ENCODE assay signal across 23 cellular contexts in genomic region chr1:9444532-9444931, GRCh38.
A peak's percentile ranks its signal among the peaks of the same experiment; 100 is the strongest.
DNase-seq lines count a peak whose midpoint lies in the region; ATAC-seq and TF ChIP-seq lines count a peak whose summit lies in the region.
"Had no signal": no experiment of that assay in that cellular context is flagged by ENCODE, and none has a peak within 500 bp of the region (broad histone marks: within the 10 kb centered on the region; RNA-seq: fewer than 3 reads in every experiment).

No MANE protein-coding gene starts in this region.

- ATAC-seq in heart left ventricle = no peak
- ATAC-seq in HG03432 (IDR thresholded peaks at IDR 0.05; ENCODE audit: unreplicated experiment) = no peak
- ATAC-seq: HCT116; natural killer cell treated with Interleukin-12 subunit alpha and Interleukin-12 subunit beta and Interleukin-15 and Interleukin-18, amount 100 ng/mL, for 72 hours had no signal

- 88 to 93% (median 90%) methylated on average over 12 of the region's 12 CpGs for WGBS in heart left ventricle, 4 donors
- WGBS in thyroid gland, 2 donors = 95 to 96% methylated on average over 12 of the region's 12 CpGs

- no peak for TF ChIP-seq POLR2A in heart left ventricle (IDR thresholded peaks at IDR 0.05)
- no peak for TF ChIP-seq POLR2A in thyroid gland (IDR thresholded peaks at IDR 0.05)

- H3K4me1 Mint-ChIP-seq in neural progenitor cell = peaks cover 41% of the 10 kb centered on the region
- H3K4me1 Mint-ChIP-seq: activated CD4-positive, alpha-beta memory T cell treated with anti-CD3 and anti-CD28 coated beads, Interleukin-2, amount 10 ng/mL, durations not matched to agents 7 days and 5 days; CD8-positive, alpha-beta memory T cell had no signal

- no peaks in the 10 kb centered on the region for H4K20me1 ChIP-seq in neural progenitor cell (ENCODE audit: low read depth)

- H3K9ac ChIP-seq in neural progenitor cell = no peak overlapping the region
- H3K9ac ChIP-seq: KMS-11 had no signal

- H3K4me1 ChIP-seq in left ventricle myocardium inferior (peaks cover 50% of the 10 kb centered on the region), heart left ventricle (peaks cover 0 to 45% (median 34%) of the 10 kb centered on the region in 12 donors), neural progenitor cell (peaks cover 22% of the 10 kb centered on the region), thyroid gland (peaks cover 43 to 71% of the 10 kb centered on the region in 2 donors)

- H3K27me3 ChIP-seq in left ventricle myocardium inferior (ENCODE audit: low read depth) = no peaks in the 10 kb centered on the region
- H3K27me3 ChIP-seq in heart left ventricle = peaks cover 0 to 5% (median 0%) of the 10 kb centered on the region in 9 donors
- H3K27me3 ChIP-seq in neural progenitor cell = no peaks in the 10 kb centered on the region
- no peaks in the 10 kb centered on the region for H3K27me3 ChIP-seq in thyroid gland

- no peak for TF ChIP-seq CTCF in left ventricle myocardium inferior (IDR thresholded peaks at IDR 0.05; ENCODE audit: borderline replicate concordance)
- TF ChIP-seq CTCF in heart left ventricle (IDR thresholded peaks at IDR 0.05) = no peak
- TF ChIP-seq CTCF in neural progenitor cell (IDR thresholded peaks at IDR 0.05) = no peak
- no peak for TF ChIP-seq CTCF in thyroid gland (IDR thresholded peaks at IDR 0.05)

- H3F3A ChIP-seq in neural progenitor cell (ENCODE audit: low read depth) = no peaks in the 10 kb centered on the region

- no peaks in the 10 kb centered on the region for H3K36me3 Mint-ChIP-seq in neural progenitor cell
- H3K36me3 Mint-ChIP-seq: CD8-positive, alpha-beta memory T cell; natural killer cell treated with Interleukin-12 subunit alpha and Interleukin-12 subunit beta and Interleukin-15 and Interleukin-18, amount 100 ng/mL, for 72 hours; type B pancreatic cell had no signal

- H3K4me2 ChIP-seq in neural progenitor cell = peak overlapping the region; percentile 29
- H3K4me2 ChIP-seq: KMS-11 had no signal

- no peak overlapping the region for H2AFZ ChIP-seq in neural progenitor cell (replicated peaks)

- peak overlapping the region; percentile 48 for H3K27ac Mint-ChIP-seq in neural progenitor cell
- H3K27ac Mint-ChIP-seq: activated CD4-positive, alpha-beta memory T cell treated with anti-CD3 and anti-CD28 coated beads, Interleukin-2, amount 10 ng/mL, durations not matched to agents 7 days and 5 days; natural killer cell treated with Interleukin-12 subunit alpha and Interleukin-12 subunit beta and Interleukin-15 and Interleukin-18, amount 100 ng/mL, for 72 hours; stimulated activated naive CD8-positive, alpha-beta T cell treated with anti-CD3 and anti-CD28 coated beads, Interleukin-15, Interleukin-2, amounts not matched to agents 100 ng/mL and 50 ng/mL, for 24 hours had no signal

- H3K27me3 Mint-ChIP-seq in neural progenitor cell (ENCODE audit: insufficient read depth, low read depth) = no peaks in the 10 kb centered on the region
- H3K27me3 Mint-ChIP-seq: stimulated activated naive CD8-positive, alpha-beta T cell treated with anti-CD3 and anti-CD28 coated beads, Interleukin-15, Interleukin-2, amounts not matched to agents 100 ng/mL and 50 ng/mL, for 24 hours; type B pancreatic cell had no signal

- H3K4me3 ChIP-seq in left ventricle myocardium inferior (no peak overlapping the region), heart left ventricle (no peak overlapping the region), neural progenitor cell (no peak overlapping the region), thyroid gland (replicated peaks in 1 of 3) (no peak overlapping the region)

- H3K36me3 ChIP-seq in left ventricle myocardium inferior = no peaks in the 10 kb centered on the region
- H3K36me3 ChIP-seq in heart left ventricle = no peaks in the 10 kb centered on the region
- H3K36me3 ChIP-seq in neural progenitor cell = no peaks in the 10 kb centered on the region
- no peaks in the 10 kb centered on the region for H3K36me3 ChIP-seq in thyroid gland

- H3K9me3 ChIP-seq in left ventricle myocardium inferior (replicated peaks) (no peaks in the 10 kb centered on the region), heart left ventricle (no peaks in the 10 kb centered on the region), neural progenitor cell (ENCODE audit: low read depth) (no peaks in the 10 kb centered on the region), thyroid gland (no peaks in the 10 kb centered on the region)

- intact Hi-C loops in left ventricle myocardium inferior (cut with micrococcal nuclease) = no loop called here
- intact Hi-C loops in heart left ventricle (cut with DNase I) = loop anchor here in 3 of 10 donors (5.0 to 10.0 kb wide), 2 partner anchors 60 to 152 kb away; partner anchors contain the start of gene SPSB1 (in 2 of the 3)
- intact Hi-C loops in thyroid gland (cut with DNase I) = no loop called here
- intact Hi-C loops in head of caudate nucleus (cut with DNase I) = no loop called here

- no peak overlapping the region for H3K4me3 Mint-ChIP-seq in neural progenitor cell
- H3K4me3 Mint-ChIP-seq: activated CD4-positive, alpha-beta memory T cell treated with anti-CD3 and anti-CD28 coated beads, Interleukin-2, amount 10 ng/mL, durations not matched to agents 7 days and 5 days; CD8-positive, alpha-beta memory T cell; natural killer cell treated with Interleukin-12 subunit alpha and Interleukin-12 subunit beta and Interleukin-15 and Interleukin-18, amount 100 ng/mL, for 72 hours; stimulated activated naive CD8-positive, alpha-beta T cell treated with anti-CD3 and anti-CD28 coated beads, Interleukin-15, Interleukin-2, amounts not matched to agents 100 ng/mL and 50 ng/mL, for 24 hours had no signal

- H3K9me3 Mint-ChIP-seq in neural progenitor cell = no peaks in the 10 kb centered on the region
- H3K9me3 Mint-ChIP-seq: activated CD4-positive, alpha-beta memory T cell treated with anti-CD3 and anti-CD28 coated beads, Interleukin-2, amount 10 ng/mL, durations not matched to agents 7 days and 5 days; CD8-positive, alpha-beta memory T cell; natural killer cell treated with Interleukin-12 subunit alpha and Interleukin-12 subunit beta and Interleukin-15 and Interleukin-18, amount 100 ng/mL, for 72 hours; stimulated activated naive CD8-positive, alpha-beta T cell treated with anti-CD3 and anti-CD28 coated beads, Interleukin-15, Interleukin-2, amounts not matched to agents 100 ng/mL and 50 ng/mL, for 24 hours; type B pancreatic cell had no signal

- H3K79me2 ChIP-seq in neural progenitor cell (ENCODE audit: low read depth) = no peaks in the 10 kb centered on the region

- DNase-seq in left ventricle myocardium inferior = no peak
- no peak for DNase-seq in heart left ventricle
- no peak for DNase-seq in epithelial cell of prostate (ENCODE audit: low read depth, low spot score)
- no peak for DNase-seq in neural progenitor cell (ENCODE audit: low spot score)
- no peak for DNase-seq in thyroid gland
- no peak for DNase-seq in NCI-H2107 (lab: John Stamatoyannopoulos, UW)
- DNase-seq in head of caudate nucleus = no peak
- DNase-seq: activated CD4-positive, alpha-beta memory T cell treated with anti-CD3 and anti-CD28 coated beads, Interleukin-2, amount 10 ng/mL, durations not matched to agents 7 days and 5 days; activated gamma-delta T cell treated with Interleukin-2 at 50 U/mL for 16 hours; activated T-cell treated with anti-CD3 and anti-CD28 coated beads for 4 hours; AML-193; CD8-positive, alpha-beta memory T cell; central memory CD4-positive, alpha-beta T cell; erythroblast; midbrain; stimulated activated CD4-positive, alpha-beta T cell treated with anti-CD3 and anti-CD28 coated beads, Interleukin-12 subunit alpha, Interleukin-12 subunit beta, amount 100 ng/mL, for 4 hours; stimulated activated CD4-positive, alpha-beta T cell treated with anti-CD3 and anti-CD28 coated beads, Interleukin-4, amount 100 ng/mL, for 4 hours had no signal

- H3K27ac ChIP-seq in left ventricle myocardium inferior (replicated peaks) (peak overlapping the region; percentile 91), heart left ventricle (no peak overlapping the region), epithelial cell of prostate (peak overlapping the region; percentile 76), neural progenitor cell (no peak overlapping the region), thyroid gland (peak overlapping the region; percentile 53 to 89 (median 86))
- H3K27ac ChIP-seq: KMS-11 had no signal

Comparison
In these comparisons a context has a peak if more than half of its experiments do, and no peak if none do; other contexts are left out.
1. H3K27ac ChIP-seq: peak in left ventricle myocardium inferior (single experiment), epithelial cell of prostate (single experiment) and thyroid gland (3 of 3); none in heart left ventricle (0 of 12) and neural progenitor cell (single experiment).